ENCODE assay signal across 2 cellular contexts in genomic region chr20:49969946-49970345, GRCh38.
TF ChIP-seq lines count a peak whose summit lies in the region.

No MANE protein-coding gene starts in this region.

TF ChIP-seq in IMR-90, 13 proteins besides CTCF, POLR2A, EP300 and RAD21:
- TF ChIP-seq MXI1 (IDR thresholded peaks at IDR 0.05; ENCODE audit: borderline replicate concordance, low read depth, low read length) = no peak
TF ChIP-seq in IMR-90: peak in this region for 0.

TF ChIP-seq in GM12878, 131 proteins besides CTCF, POLR2A, EP300 and RAD21:
- TF ChIP-seq USF1 (IDR thresholded peaks at IDR 0.05; ENCODE audit: borderline replicate concordance, extremely low read length, insufficient read depth, low read depth, low read length) = peak; percentile 11
- no peak for TF ChIP-seq ETV6 (conservative IDR thresholded peaks at IDR 0.05 in 1 of 2, IDR thresholded peaks at IDR 0.05 in 1 of 2; ENCODE audit: borderline replicate concordance in 1 of 2, low read depth in 1 of 2)
